Comparison of ENCODE assay signal across 16 cellular contexts in genomic region chr12:54004063-54004840, GRCh38. TPM values are rescaled to one million over a fixed set of nuclear protein-coding genes. Genes with fewer than 3 reads are reported as not detected.
DNase-seq lines count a peak whose midpoint lies in the region; TF ChIP-seq lines count a peak whose summit lies in the region.
"Had no signal": no experiment of that assay in that cellular context is flagged by ENCODE, and none has a peak within 500 bp of the region (broad histone marks: within the 10 kb centered on the region; RNA-seq: fewer than 3 reads in every experiment).

No MANE protein-coding gene starts in this region.

- no peak overlapping the region for H4K91ac ChIP-seq in neuronal stem cell (ENCODE audit: low read depth, low read length, poor library complexity)

- H3K9me3 ChIP-seq in adipocyte (ENCODE audit: control insufficient read depth, low read length) (no peaks in the 10 kb centered on the region), neuronal stem cell (replicated peaks in 1 of 2; ENCODE audit: control insufficient read depth in 2 of 2, insufficient read depth in 1 of 2, low read depth in 1 of 2, low read length in 2 of 2) (peaks cover 0 to 2% of the 10 kb centered on the region in 2 donors)

- no peaks in the 10 kb centered on the region for H3K27me3 ChIP-seq in adipocyte (replicated peaks; ENCODE audit: control insufficient read depth, insufficient read depth, low read length)
- H3K27me3 ChIP-seq in neuronal stem cell (ENCODE audit: control insufficient read depth in 3 of 3, insufficient read depth in 3 of 3, low read depth in 1 of 3, low read length in 3 of 3) = peaks cover 74 to 99% (median 95%) of the 10 kb centered on the region in 3 experiments

- H3K14ac ChIP-seq in neuronal stem cell (ENCODE audit: low read length) = no peak overlapping the region

- no peak overlapping the region for H3K18ac ChIP-seq in neuronal stem cell (ENCODE audit: low read length)

- peak overlapping the region; percentile 74 for H2AFZ ChIP-seq in neuronal stem cell (ENCODE audit: low read length)

- DNase-seq in HT-29 (ENCODE audit: low spot score) (peak; percentile 59), adipocyte (ENCODE audit: low read depth) (no peak), neuronal stem cell (ENCODE audit: low spot score) (no peak), Kasumi-1 (lab: John Stamatoyannopoulos, UW) (no peak), NCI-H748 (lab: John Stamatoyannopoulos, UW; ENCODE audit: unreplicated experiment) (no peak), epidermal melanocyte (ENCODE audit: insufficient read length, low spot score) (no peak)
- no peak for DNase-seq in effector CD8-positive, alpha-beta T cell (lab: John Stamatoyannopoulos, UW)
- DNase-seq: activated CD4-positive, alpha-beta T cell treated with anti-CD3 and anti-CD28 coated beads, Interleukin-2, amount 50 U/mL, for 4 hours; CD8-positive, alpha-beta memory T cell; effector memory CD8-positive, alpha-beta T cell; left cardiac atrium; naive thymus-derived CD4-positive, alpha-beta T cell; NCI-H510A; right cardiac atrium; T1000 had no signal

- no peak overlapping the region for H2BK120ac ChIP-seq in neuronal stem cell (ENCODE audit: low read depth, low read length)

- H3K79me1 ChIP-seq in neuronal stem cell (ENCODE audit: low read depth, low read length) = no peaks in the 10 kb centered on the region

- H3K4me3 ChIP-seq in adipocyte (ENCODE audit: low read length) (peak overlapping the region; percentile 86), neuronal stem cell (ENCODE audit: low read length in 2 of 2) (peak overlapping the region in 1 of 2 donors; percentile 11)

- H3K36me3 ChIP-seq in adipocyte (ENCODE audit: control insufficient read depth, insufficient read depth, low read length, severe bottlenecking) (peaks cover 6% of the 10 kb centered on the region), neuronal stem cell (replicated peaks in 1 of 2; ENCODE audit: control insufficient read depth in 2 of 2, insufficient read depth in 2 of 2, low read length in 2 of 2) (no peaks in the 10 kb centered on the region)

- H2BK12ac ChIP-seq in neuronal stem cell (ENCODE audit: low read length) = no peak overlapping the region

- no peak overlapping the region for H4K8ac ChIP-seq in neuronal stem cell (ENCODE audit: low read depth, low read length)

- peak overlapping the region; percentile 13 for H3K23ac ChIP-seq in neuronal stem cell (ENCODE audit: low read depth, low read length, poor library complexity)

- H3K27ac ChIP-seq in C4-2B (peak overlapping the region; percentile 46), neuronal stem cell (replicated peaks; ENCODE audit: low read length) (no peak overlapping the region)

- H3K4me1 ChIP-seq in adipocyte (ENCODE audit: control insufficient read depth, insufficient read depth, low read length) (peaks cover 53% of the 10 kb centered on the region), neuronal stem cell (ENCODE audit: control insufficient read depth in 2 of 2, insufficient read depth in 1 of 2, low read depth in 1 of 2, low read length in 2 of 2) (no peaks in the 10 kb centered on the region)

- no peak overlapping the region for H2AK5ac ChIP-seq in neuronal stem cell (ENCODE audit: low read depth, low read length)

- H3K9ac ChIP-seq in adipocyte (ENCODE audit: low read length) (peak overlapping the region; percentile 96), neuronal stem cell (ENCODE audit: low read depth, low read length, poor library complexity) (no peak overlapping the region)

- no CpG with 5 or more reads among the region's 20 CpGs for WGBS in neuronal stem cell (ENCODE audit: extremely low coverage in 2 of 2, insufficient read length in 2 of 2, insufficient replicate concordance in 1 of 2), 2 donors

- H3K4ac ChIP-seq in neuronal stem cell (ENCODE audit: low read length) = no peak overlapping the region

- TF ChIP-seq CTCF in C4-2B (conservative IDR thresholded peaks at IDR 0.05) = no peak; the same call in 1 of the 2 replicates

- no peak overlapping the region for H3K4me2 ChIP-seq in neuronal stem cell (ENCODE audit: insufficient read depth, low read length, poor library complexity, severe bottlenecking)

- no peak overlapping the region for H2BK15ac ChIP-seq in neuronal stem cell (ENCODE audit: low read length)

- no peak overlapping the region for H2BK5ac ChIP-seq in neuronal stem cell (ENCODE audit: low read length)

RNA-seq across cellular contexts. Expression of gene HOXC9, which starts 4.3 kb away (rescaled TPM):
- total RNA-seq in HT-29 (2014; rRNA removed; shearing (Covaris generic)) = 0.23 and 0.76 TPM in 2 replicates
- not detected for polyA plus RNA-seq in neuronal stem cell (2013, experiment 1 of 2)
- not detected for polyA plus RNA-seq in neuronal stem cell (2013, experiment 2 of 2)
- total RNA-seq: CD8-positive, alpha-beta memory T cell; left cardiac atrium; naive thymus-derived CD4-positive, alpha-beta T cell had no signal
- polyA plus RNA-seq: CD8-positive, alpha-beta memory T cell; naive thymus-derived CD4-positive, alpha-beta T cell; right cardiac atrium had no signal

RNA-seq across cellular contexts. Expression of gene HOXC8, which starts 4.5 kb away (rescaled TPM):
- total RNA-seq in HT-29 (2014; rRNA removed; shearing (Covaris generic)) = 0.10 and 0.23 TPM in 2 replicates
- polyA plus RNA-seq in neuronal stem cell (2013, experiment 1 of 2) = not detected
- polyA plus RNA-seq in neuronal stem cell (2013, experiment 2 of 2) = not detected
- total RNA-seq: CD8-positive, alpha-beta memory T cell; left cardiac atrium; naive thymus-derived CD4-positive, alpha-beta T cell; right cardiac atrium had no signal
- polyA plus RNA-seq: CD8-positive, alpha-beta memory T cell; naive thymus-derived CD4-positive, alpha-beta T cell; right cardiac atrium had no signal

RNA-seq across cellular contexts. Expression of gene HOXC10, which starts 19.3 kb away (rescaled TPM):
- total RNA-seq in HT-29 (2014; rRNA removed; shearing (Covaris generic)) = 1.7 TPM in 1 of 2 replicates, not detected in the other
- not detected for polyA plus RNA-seq in neuronal stem cell (2013, experiment 1 of 2)
- not detected for polyA plus RNA-seq in neuronal stem cell (2013, experiment 2 of 2)
- total RNA-seq: CD8-positive, alpha-beta memory T cell; left cardiac atrium; naive thymus-derived CD4-positive, alpha-beta T cell; right cardiac atrium had no signal
- polyA plus RNA-seq: CD8-positive, alpha-beta memory T cell; naive thymus-derived CD4-positive, alpha-beta T cell; right cardiac atrium had no signal

RNA-seq across cellular contexts. Expression of gene HOXC6, which starts 24.0 kb away (rescaled TPM):
- 1.4 and 1.6 TPM in 2 replicates for total RNA-seq in HT-29 (2014; rRNA removed; shearing (Covaris generic))
- polyA plus RNA-seq in neuronal stem cell (2013, experiment 1 of 2) = not detected
- polyA plus RNA-seq in neuronal stem cell (2013, experiment 2 of 2) = not detected
- total RNA-seq: CD8-positive, alpha-beta memory T cell; naive thymus-derived CD4-positive, alpha-beta T cell had no signal
- polyA plus RNA-seq: CD8-positive, alpha-beta memory T cell; naive thymus-derived CD4-positive, alpha-beta T cell had no signal

RNA-seq across cellular contexts. Expression of gene HOXC5, which starts 28.6 kb away (rescaled TPM):
- total RNA-seq in HT-29 (2014; rRNA removed; shearing (Covaris generic)) = 0.41 and 0.81 TPM in 2 replicates
- polyA plus RNA-seq in neuronal stem cell (2013, experiment 1 of 2) = not detected
- polyA plus RNA-seq in neuronal stem cell (2013, experiment 2 of 2) = not detected
- total RNA-seq: CD8-positive, alpha-beta memory T cell; left cardiac atrium; naive thymus-derived CD4-positive, alpha-beta T cell; right cardiac atrium had no signal
- polyA plus RNA-seq: CD8-positive, alpha-beta memory T cell; naive thymus-derived CD4-positive, alpha-beta T cell had no signal
